In the genomic region with DNA sequence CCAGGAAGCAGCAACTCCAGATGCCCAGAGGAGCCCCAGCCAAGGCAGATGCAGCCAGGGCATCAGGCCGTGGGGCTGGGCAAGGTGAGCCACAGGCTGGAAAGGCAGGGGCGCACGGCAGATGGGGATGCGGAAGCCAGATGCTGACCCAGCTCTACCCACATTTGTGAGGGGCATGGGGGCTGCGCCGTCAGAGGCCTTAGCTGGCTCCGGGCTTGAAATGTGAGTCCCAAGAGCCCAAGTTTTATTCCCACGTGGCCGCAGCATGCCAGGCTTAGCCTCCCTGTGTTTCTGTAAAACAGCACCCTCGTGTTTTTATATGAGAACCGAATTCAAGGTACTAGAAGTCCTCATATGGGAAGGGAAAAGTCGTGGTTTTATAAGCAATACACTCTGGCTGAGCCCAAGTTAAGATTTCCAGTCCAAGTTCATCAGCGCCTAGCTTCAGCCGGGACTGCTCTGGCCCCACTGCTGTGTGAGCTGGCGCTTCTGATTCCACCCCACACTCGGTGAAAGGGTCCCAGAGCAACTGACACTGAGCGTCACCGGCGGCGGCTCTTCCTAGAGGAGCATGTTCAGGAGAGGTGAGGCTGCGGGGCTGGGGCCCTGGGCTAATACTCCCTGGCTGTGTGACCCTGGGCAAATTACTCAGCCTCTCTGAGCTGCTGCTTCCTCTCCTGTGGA, we compare ENCODE assay signal across 14 cellular contexts. TPM values are rescaled to one million over a fixed set of nuclear protein-coding genes. Genes with fewer than 3 reads are reported as not detected.
DNase-seq lines count a peak whose midpoint lies in the region; ATAC-seq, FAIRE-seq and TF ChIP-seq lines count a peak whose summit lies in the region.
"Had no signal": no experiment of that assay in that cellular context is flagged by ENCODE, and none has a peak within 500 bp of the region (broad histone marks: within the 10 kb centered on the region; RNA-seq: fewer than 3 reads in every experiment).

No MANE protein-coding gene starts in this region.

- H2BK20ac ChIP-seq in H1 (ENCODE audit: low read length) = no peak overlapping the region

- no peak for TF ChIP-seq EP300 in H1 (IDR thresholded peaks at IDR 0.05; ENCODE audit: borderline replicate concordance in 1 of 2, low read depth in 2 of 2, low read length in 2 of 2)

- 0 out of 2 replicates have a peak overlapping the region, but pooled peaks have one; percentile 3 for H4K8ac ChIP-seq in H1 (ENCODE audit: extremely low read depth, insufficient read depth, low read length)

- H4K5ac ChIP-seq in H1 (ENCODE audit: insufficient read length, low read depth, low read length) = no peak overlapping the region

- peaks cover 4 to 5% of the 10 kb centered on the region in 2 experiments for H4K20me1 ChIP-seq in H1 (replicated peaks in 1 of 2; ENCODE audit: control insufficient read depth in 1 of 2, insufficient read depth in 2 of 2, low read length in 2 of 2)

- no peaks in the 10 kb centered on the region; a peak in 1 of 8 replicates for H3K36me3 ChIP-seq in H1 (ENCODE audit: control insufficient read depth in 2 of 4, insufficient read depth in 4 of 4, low read length in 3 of 4)

- H2BK15ac ChIP-seq in H1 (ENCODE audit: low read length) = no peak overlapping the region

- peaks cover 0 to 3% (median 0%) of the 10 kb centered on the region in 4 experiments; a peak in 2 of 7 replicates for H3K4me1 ChIP-seq in H1 (replicated peaks in 1 of 4; ENCODE audit: control insufficient read depth in 3 of 4, insufficient read depth in 4 of 4, low read length in 3 of 4)

- no peak for TF ChIP-seq POLR2A in H1 (IDR thresholded peaks at IDR 0.05; ENCODE audit: control extremely low read depth in 1 of 2, low read depth in 2 of 2, low read length in 2 of 2)

- no peak overlapping the region for H3K27ac ChIP-seq in H1 (ENCODE audit: low read depth, low read length)
- H3K27ac ChIP-seq: A549, KMS-11 had no signal

- ATAC-seq in GM18868 (IDR thresholded peaks at IDR 0.05; ENCODE audit: unreplicated experiment) = no peak

- no peak overlapping the region for H3K9ac ChIP-seq in H1 (replicated peaks in 1 of 4; ENCODE audit: extremely low read depth in 1 of 4, low read depth in 3 of 4, low read length in 3 of 4)
- H3K9ac ChIP-seq: KMS-11, SK-N-SH had no signal

- no peak overlapping the region for H2AFZ ChIP-seq in H1 (ENCODE audit: low read length)

- DNase-seq in DMS 273 (lab: John Stamatoyannopoulos, UW; ENCODE audit: unreplicated experiment) (peak; percentile 90), NCI-H524 treated with DMSO at 0.1 percent for 48 hours (lab: John Stamatoyannopoulos, UW) (peak; percentile 55), H1 (ENCODE audit: low read depth in 1 of 2, low spot score in 2 of 2) (no peak), posterior vena cava (ENCODE audit: low spot score) (peak; percentile 73), DMS153 (lab: John Stamatoyannopoulos, UW) (no peak), NOMO-1 treated with dmso at 0.1 percent for 144 hours (lab: John Stamatoyannopoulos, UW; ENCODE audit: unreplicated experiment) (no peak)
- DNase-seq: GOT3, NCI-H1048, NCI-H1436 treated with DMSO at 0.1 percent for 48 hours, NCI-H2029 treated with DMSO at 0.1 percent for 48 hours had no signal

- FAIRE-seq in H1 (lab: Jason Lieb, UNC) = no peak
- FAIRE-seq: A549 had no signal

- 90% methylated on average over 21 of the region's 21 CpGs; no CpG with 5 or more reads in 1 of the 2 experiments for WGBS in H1 (ENCODE audit: extremely low coverage in 1 of 2, insufficient coverage in 1 of 2, insufficient read length in 1 of 2, insufficient replicate concordance in 2 of 2, low coverage in 1 of 2, low lambda C conversion rate in 2 of 2, missing lambda C conversion rate in 1 of 2), 2 experiments

- H3K14ac ChIP-seq in H1 (ENCODE audit: insufficient read length) = no peak overlapping the region

- H3K18ac ChIP-seq in H1 (ENCODE audit: extremely low read depth, low read length) = no peak overlapping the region

- TF ChIP-seq CTCF in H1 (IDR thresholded peaks at IDR 0.05; ENCODE audit: control extremely low read depth in 1 of 3, insufficient read depth in 1 of 3, low read depth in 1 of 3, low read length in 3 of 3) = no peak

- no peaks in the 10 kb centered on the region for H3K79me2 ChIP-seq in H1 (ENCODE audit: control insufficient read depth in 1 of 2, insufficient read depth in 2 of 2, low read length in 2 of 2)

- no peaks in the 10 kb centered on the region; the same call in 1 of the 2 replicates for H3K79me1 ChIP-seq in H1 (ENCODE audit: low read depth, low read length)

- TF ChIP-seq RAD21 in H1 (IDR thresholded peaks at IDR 0.05 in 1 of 2, conservative IDR thresholded peaks at IDR 0.05 in 1 of 2; ENCODE audit: low read depth in 2 of 2, low read length in 2 of 2) = no peak

- H3K9me3 ChIP-seq in H1 (ENCODE audit: insufficient read depth in 2 of 2, low read depth in 1 of 2, low read length in 1 of 2) = no peaks in the 10 kb centered on the region
- H3K9me3 ChIP-seq: A549, SK-N-SH had no signal

- H2AK5ac ChIP-seq in H1 (ENCODE audit: low read depth, low read length) = no peak overlapping the region

- no peak overlapping the region for H3K4ac ChIP-seq in H1 (replicated peaks; ENCODE audit: insufficient read length, low read depth, low read length)

- intact Hi-C loops in posterior vena cava (cut with DNase I) = loop anchor here in 1 of 2 donors (10.0 kb wide), 1 partner anchor 51 kb away; no protein-coding TSS in a partner anchor

- no peak overlapping the region for H3K4me3 ChIP-seq in H1 (ENCODE audit: extremely low read depth in 1 of 4, insufficient read depth in 2 of 4, low read depth in 3 of 4, low read length in 4 of 4)
- H3K4me3 ChIP-seq: A549 had no signal

- POLR2A ChIA-PET in H1 (lab: Charles Lee; ENCODE audit: partially characterized antibody) = interaction anchor here (0.9 to 1.5 kb wide), 4 partner anchors 8 to 70 kb away, joined by 3 read pairs; no protein-coding TSS in a partner anchor

- H3K4me2 ChIP-seq in H1 (ENCODE audit: insufficient read depth in 1 of 2, low read depth in 2 of 2, low read length in 2 of 2) = no peak overlapping the region
- H3K4me2 ChIP-seq: A549, KMS-11, SK-N-SH had no signal

- no peaks in the 10 kb centered on the region for H3K23me2 ChIP-seq in H1 (ENCODE audit: low read depth, low read length)

- no peak overlapping the region for H2BK5ac ChIP-seq in H1 (ENCODE audit: low read depth, low read length)

- H3K23ac ChIP-seq in H1 (ENCODE audit: insufficient read length) = no peak overlapping the region

- H4K91ac ChIP-seq in H1 (replicated peaks; ENCODE audit: insufficient read length, low read length) = no peak overlapping the region

- no peaks in the 10 kb centered on the region for H3K27me3 ChIP-seq in H1 (replicated peaks in 1 of 4; ENCODE audit: control insufficient read depth in 3 of 4, extremely low read depth in 1 of 4, insufficient read depth in 3 of 4, low read length in 3 of 4)

- no peak overlapping the region for H3K56ac ChIP-seq in H1 (replicated peaks; ENCODE audit: insufficient read length, low read depth, low read length)

- CTCF ChIA-PET in H1 (lab: Charles Lee; ENCODE audit: partially characterized antibody) = interaction anchor here (0.6 to 2.8 kb wide), 10 partner anchors 9 to 1286 kb away, joined by 3 to 14 read pairs (median 3); partner anchors contain the start of gene FBXO31

- 0 out of 2 replicates have a peak overlapping the region, but pooled peaks have one; percentile 50 for H2BK12ac ChIP-seq in H1 (ENCODE audit: low read depth, low read length)

- H2BK120ac ChIP-seq in H1 (replicated peaks; ENCODE audit: low read depth, low read length) = no peak overlapping the region

TF ChIP-seq in H1, 55 proteins besides CTCF, POLR2A, EP300 and RAD21 (continues in another document):
- TF ChIP-seq EGR1 (IDR thresholded peaks at IDR 0.05; ENCODE audit: borderline replicate concordance, low read depth, low read length) (no peak), CEBPB (IDR thresholded peaks at IDR 0.05; ENCODE audit: low read depth, low read length) (no peak), SRF (IDR thresholded peaks at IDR 0.05; ENCODE audit: low read depth, low read length) (no peak)

RNA-seq across cellular contexts. Expression of gene C16orf95, which starts 6.7 kb away (rescaled TPM):
- total RNA-seq in H1 (2021; fragmentation: NEBNext Ultra II Directional; extraction: Animal tissue kit (Norgen Biotek cat#: 25700)) = 5.4 and 6.0 TPM in 2 replicates
- polyA plus RNA-seq in H1 (2011; rRNA removed) = 5.0 and 8.4 TPM in 2 replicates
- 4.1 TPM for polyA plus RNA-seq in H1 (2011; cell fraction: cytosol; rRNA removed)
- 4.6 TPM for polyA plus RNA-seq in H1 (2011; cell fraction: nucleus; rRNA removed)
- 3.8 to 6.0 TPM (median 4.6 TPM) in 4 replicates for polyA plus RNA-seq in H1 (2012, experiment 1 of 2)
- polyA plus RNA-seq in H1 (2012, experiment 2 of 2) = 6.0 TPM
- 4.1 TPM for polyA plus RNA-seq in H1 (2013, experiment 1 of 2)
- polyA plus RNA-seq in H1 (2013, experiment 2 of 2) = 4.7 TPM
- 1.6 and 2.3 TPM in 2 replicates for polyA minus RNA-seq in H1 (2011; rRNA and poly(A)+ RNA removed)
- polyA minus RNA-seq in H1 (2011; cell fraction: cytosol; rRNA and poly(A)+ RNA removed) = 2.8 TPM
- 4.9 TPM for polyA minus RNA-seq in H1 (2011; cell fraction: nucleus; rRNA and poly(A)+ RNA removed)
- total RNA-seq in posterior vena cava = 1 to 10 TPM; 1.1 to 3.1 TPM

RNA-seq across cellular contexts. Expression of gene FBXO31, which starts 59.7 kb away (rescaled TPM):
- total RNA-seq in H1 (2021; fragmentation: NEBNext Ultra II Directional; extraction: Animal tissue kit (Norgen Biotek cat#: 25700)) = 20.7 and 21.6 TPM in 2 replicates
- 8.3 and 12.2 TPM in 2 replicates for polyA plus RNA-seq in H1 (2011; rRNA removed)
- polyA plus RNA-seq in H1 (2011; cell fraction: cytosol; rRNA removed) = 9.7 TPM
- 20.1 TPM for polyA plus RNA-seq in H1 (2011; cell fraction: nucleus; rRNA removed)
- polyA plus RNA-seq in H1 (2012, experiment 1 of 2) = 8.1 to 13.1 TPM (median 11.7 TPM) in 4 replicates
- 9.3 TPM for polyA plus RNA-seq in H1 (2012, experiment 2 of 2)
- polyA plus RNA-seq in H1 (2013, experiment 1 of 2) = 8.7 TPM
- 8.0 TPM for polyA plus RNA-seq in H1 (2013, experiment 2 of 2)
- polyA minus RNA-seq in H1 (2011; rRNA and poly(A)+ RNA removed) = 12.2 and 17.5 TPM in 2 replicates
- 11.9 TPM for polyA minus RNA-seq in H1 (2011; cell fraction: cytosol; rRNA and poly(A)+ RNA removed)
- 11.0 TPM for polyA minus RNA-seq in H1 (2011; cell fraction: nucleus; rRNA and poly(A)+ RNA removed)
- total RNA-seq in posterior vena cava = 10 to 100 TPM; 50.4 to 58.5 TPM

Comparison
In these comparisons a context has a peak if more than half of its experiments do, and no peak if none do; other contexts are left out.
1. DNase-seq: peak in DMS 273 (single experiment), NCI-H524 treated with DMSO at 0.1 percent for 48 hours (single experiment) and posterior vena cava (single experiment); none in H1 (0 of 2), DMS153 (single experiment) and NOMO-1 treated with dmso at 0.1 percent for 144 hours (single experiment).